Comparison of ENCODE assay signal across 24 cellular contexts in genomic region chr19:30394481-30395151, GRCh38. TPM values are rescaled to one million over a fixed set of nuclear protein-coding genes. Genes with fewer than 3 reads are reported as not detected.
A peak's percentile ranks its signal among the peaks of the same experiment; 100 is the strongest.
DNase-seq lines count a peak whose midpoint lies in the region; ATAC-seq, FAIRE-seq and TF ChIP-seq lines count a peak whose summit lies in the region.
"Had no signal": no experiment of that assay in that cellular context is flagged by ENCODE, and none has a peak within 500 bp of the region (broad histone marks: within the 10 kb centered on the region; RNA-seq: fewer than 3 reads in every experiment).

No MANE protein-coding gene starts in this region.

- TF ChIP-seq POLR2A in H1 (IDR thresholded peaks at IDR 0.05; ENCODE audit: control extremely low read depth in 1 of 2, low read depth in 2 of 2, low read length in 2 of 2), result no peak

- no peak overlapping the region for H3K4me2 ChIP-seq in H1 (ENCODE audit: insufficient read depth in 1 of 2, low read depth in 2 of 2, low read length in 2 of 2)
- H3K4me2 ChIP-seq: A549, GM23338 had no signal

- DNase-seq in NCI-H526 treated with DMSO at 0.1 percent for 48 hours (lab: John Stamatoyannopoulos, UW) (peak; percentile 30), H1 (ENCODE audit: low read depth in 1 of 2, low spot score in 2 of 2) (no peak), ureter (ENCODE audit: low spot score) (no peak), GM19238 (ENCODE audit: insufficient read length, low spot score) (no peak)
- DNase-seq: 8988T; ACHN; AML-193; BE2C; CD4-positive, alpha-beta T cell; CD8-positive, alpha-beta memory T cell; DMS 273 treated with DMSO at 0.1 percent for 48 hours; DMS79; EL; GDM1 had no signal

- H3K9me3 ChIP-seq in HEK293 (ENCODE audit: control insufficient read depth, insufficient read depth, low read depth, low read length) (no peaks in the 10 kb centered on the region), H1 (ENCODE audit: insufficient read depth in 2 of 2, low read depth in 1 of 2, low read length in 1 of 2) (no peaks in the 10 kb centered on the region)
- H3K9me3 ChIP-seq: A549; BE2C; BLaER1 treated with 17β-estradiol and CSF1 and Interleukin-3, amounts not matched to agents 10 nM and 100 nM; HAP-1 had no signal

- POLR2A ChIA-PET in HEK293 (lab: Yijun Ruan, JAX) (no interaction called here), H1 (lab: Charles Lee; ENCODE audit: partially characterized antibody) (no interaction called here)

- H2BK5ac ChIP-seq in H1 (ENCODE audit: low read depth, low read length), result no peak overlapping the region

- no peak for TF ChIP-seq EP300 in H1 (IDR thresholded peaks at IDR 0.05; ENCODE audit: borderline replicate concordance in 1 of 2, low read depth in 2 of 2, low read length in 2 of 2)

- no peak overlapping the region for H3K18ac ChIP-seq in H1 (ENCODE audit: extremely low read depth, low read length)

- TF ChIP-seq RAD21 in H1 (IDR thresholded peaks at IDR 0.05 in 1 of 2, conservative IDR thresholded peaks at IDR 0.05 in 1 of 2; ENCODE audit: low read depth in 2 of 2, low read length in 2 of 2), result no peak

- no peak overlapping the region for H3K23ac ChIP-seq in H1 (ENCODE audit: insufficient read length)

- peaks cover 0 to 11% (median 1%) of the 10 kb centered on the region in 4 experiments; a peak in 2 of 7 replicates for H3K27me3 ChIP-seq in H1 (replicated peaks in 1 of 4; ENCODE audit: control insufficient read depth in 3 of 4, extremely low read depth in 1 of 4, insufficient read depth in 3 of 4, low read length in 3 of 4)
- H3K27me3 ChIP-seq: BE2C had no signal

- no peaks in the 10 kb centered on the region for H3K36me3 ChIP-seq in HEK293 (ENCODE audit: control insufficient read depth in 2 of 2, insufficient read depth in 1 of 2, low read length in 2 of 2)
- no peaks in the 10 kb centered on the region for H3K36me3 ChIP-seq in H1 (ENCODE audit: control insufficient read depth in 2 of 4, insufficient read depth in 4 of 4, low read length in 3 of 4)
- H3K36me3 ChIP-seq: BE2C; BLaER1 treated with 17β-estradiol and CSF1 and Interleukin-3, amounts not matched to agents 10 nM and 100 nM; HAP-1 had no signal

- H3K14ac ChIP-seq in H1 (ENCODE audit: insufficient read length), result no peak overlapping the region

- no peaks in the 10 kb centered on the region for H3K79me1 ChIP-seq in H1 (ENCODE audit: low read depth, low read length)

- 92% methylated on average over 6 of the region's 6 CpGs; no CpG with 5 or more reads in 1 of the 2 experiments for WGBS in H1 (ENCODE audit: extremely low coverage in 1 of 2, insufficient coverage in 1 of 2, insufficient read length in 1 of 2, insufficient replicate concordance in 2 of 2, low coverage in 1 of 2, low lambda C conversion rate in 2 of 2, missing lambda C conversion rate in 1 of 2), 2 experiments

- H4K8ac ChIP-seq in H1 (ENCODE audit: extremely low read depth, insufficient read depth, low read length), result no peak overlapping the region

- no peak for FAIRE-seq in H1 (lab: Jason Lieb, UNC)
- FAIRE-seq: D721Med, GM12878, H54 had no signal

- no peak for ATAC-seq in HG03280 (IDR thresholded peaks at IDR 0.05; ENCODE audit: unreplicated experiment)
- ATAC-seq: A549, GM12878, GM23338 had no signal

- no peaks in the 10 kb centered on the region for H4K20me1 ChIP-seq in H1 (replicated peaks in 1 of 2; ENCODE audit: control insufficient read depth in 1 of 2, insufficient read depth in 2 of 2, low read length in 2 of 2)

- H2AK5ac ChIP-seq in H1 (ENCODE audit: low read depth, low read length), result no peak overlapping the region; the same call in 1 of the 2 replicates

- H3K4ac ChIP-seq in H1 (replicated peaks; ENCODE audit: insufficient read length, low read depth, low read length), result no peak overlapping the region

- H3K4me1 ChIP-seq in HEK293 (ENCODE audit: control insufficient read depth, insufficient read depth, low read length) (peaks cover 22% of the 10 kb centered on the region), H1 (replicated peaks in 1 of 4; ENCODE audit: control insufficient read depth in 3 of 4, insufficient read depth in 4 of 4, low read length in 3 of 4) (peaks cover 0 to 8% (median 1%) of the 10 kb centered on the region in 4 experiments; a peak in 3 of 7 replicates)
- H3K4me1 ChIP-seq: A549 had no signal

- H2AFZ ChIP-seq in H1 (ENCODE audit: low read length), result no peak overlapping the region
- H2AFZ ChIP-seq: GM23338 had no signal

- no peak overlapping the region for H2BK120ac ChIP-seq in H1 (replicated peaks; ENCODE audit: low read depth, low read length)

- no peak overlapping the region for H4K5ac ChIP-seq in H1 (ENCODE audit: insufficient read length, low read depth, low read length)

- H2BK15ac ChIP-seq in H1 (ENCODE audit: low read length), result peak overlapping the region; percentile 76; the same call in 1 of the 2 replicates

- H3K56ac ChIP-seq in H1 (replicated peaks; ENCODE audit: insufficient read length, low read depth, low read length), result no peak overlapping the region

- H4K91ac ChIP-seq in H1 (replicated peaks; ENCODE audit: insufficient read length, low read length), result no peak overlapping the region

- no peaks in the 10 kb centered on the region for H3K23me2 ChIP-seq in H1 (ENCODE audit: low read depth, low read length)

- H3K9ac ChIP-seq in H1 (replicated peaks in 1 of 4; ENCODE audit: extremely low read depth in 1 of 4, low read depth in 3 of 4, low read length in 3 of 4), result no peak overlapping the region
- H3K9ac ChIP-seq: BLaER1 treated with 17β-estradiol and CSF1 and Interleukin-3, amounts not matched to agents 10 nM and 100 nM had no signal

- no peak for TF ChIP-seq CTCF in HEK293 (tag by site-specific recombination; IDR thresholded peaks at IDR 0.05)
- TF ChIP-seq CTCF in H1 (IDR thresholded peaks at IDR 0.05; ENCODE audit: control extremely low read depth in 1 of 3, insufficient read depth in 1 of 3, low read depth in 1 of 3, low read length in 3 of 3), result no peak

- H2BK20ac ChIP-seq in H1 (ENCODE audit: low read length), result peak overlapping the region; percentile 64; the same call in 1 of the 2 replicates

- CTCF ChIA-PET in HEK293 (lab: Yijun Ruan, JAX), result interaction anchor here (1.3 to 1.6 kb wide), 2 partner anchors 12 to 15 kb away, joined by 3 to 7 read pairs; no protein-coding TSS in a partner anchor
- CTCF ChIA-PET in H1 (lab: Charles Lee; ENCODE audit: partially characterized antibody), result interaction anchor here (1.5 to 1.7 kb wide), 2 partner anchors 18 to 275 kb away, joined by 3 to 5 read pairs; no protein-coding TSS in a partner anchor

- no peak overlapping the region for H2BK12ac ChIP-seq in H1 (ENCODE audit: low read depth, low read length)

- no peak overlapping the region for H3K27ac ChIP-seq in HEK293 (ENCODE audit: extremely low read depth, low read depth, low read length)
- H3K27ac ChIP-seq in H1 (ENCODE audit: low read depth, low read length), result no peak overlapping the region
- H3K27ac ChIP-seq: A549; BLaER1 treated with 17β-estradiol and CSF1 and Interleukin-3, amounts not matched to agents 10 nM and 100 nM had no signal

- H3K79me2 ChIP-seq in H1 (ENCODE audit: control insufficient read depth in 1 of 2, insufficient read depth in 2 of 2, low read length in 2 of 2), result no peaks in the 10 kb centered on the region

- H3K4me3 ChIP-seq in HEK293 (ENCODE audit: low read depth, low read length) (no peak overlapping the region), H1 (ENCODE audit: extremely low read depth in 1 of 4, insufficient read depth in 2 of 4, low read depth in 3 of 4, low read length in 4 of 4) (no peak overlapping the region)
- H3K4me3 ChIP-seq: A549; BLaER1 treated with 17β-estradiol and CSF1 and Interleukin-3, amounts not matched to agents 10 nM and 100 nM; GM12878; GM23338; HAP-1 had no signal

TF ChIP-seq in H1, 55 proteins besides CTCF, POLR2A, EP300 and RAD21:
- TF ChIP-seq TBP (IDR thresholded peaks at IDR 0.05; ENCODE audit: low read depth, low read length) (no peak), GABPA (IDR thresholded peaks at IDR 0.05; ENCODE audit: borderline replicate concordance, insufficient read depth, low read length) (no peak), BRCA1 (IDR thresholded peaks at IDR 0.05; ENCODE audit: low read depth, low read length) (no peak), YY1 (IDR thresholded peaks at IDR 0.05; ENCODE audit: low read depth, low read length) (no peak), CBX8 (IDR thresholded peaks at IDR 0.05; ENCODE audit: borderline replicate concordance, low read depth, low read length) (no peak), SUZ12 (IDR thresholded peaks at IDR 0.05; ENCODE audit: low read length) (no peak), TEAD4 (IDR thresholded peaks at IDR 0.05; ENCODE audit: low read depth, low read length) (no peak), JUN (IDR thresholded peaks at IDR 0.05; ENCODE audit: low read depth, low read length) (no peak), SIX5 (IDR thresholded peaks at IDR 0.05; ENCODE audit: low read depth, low read length) (no peak), ATF3 (IDR thresholded peaks at IDR 0.05; ENCODE audit: insufficient read depth, low read depth, low read length) (no peak), CTBP2 (IDR thresholded peaks at IDR 0.05; ENCODE audit: borderline replicate concordance, insufficient read depth, insufficient read length, low read length) (no peak), ASH2L (IDR thresholded peaks at IDR 0.05; ENCODE audit: low read length) (no peak), EGR1 (IDR thresholded peaks at IDR 0.05; ENCODE audit: borderline replicate concordance, low read depth, low read length) (no peak)

RNA-seq across cellular contexts. Expression of gene ZNF536, which starts 22.4 kb away (rescaled TPM):
- 0.09 and 0.33 TPM in 2 replicates for total RNA-seq in H1 (2021; fragmentation: NEBNext Ultra II Directional; extraction: Animal tissue kit (Norgen Biotek cat#: 25700))
- 0.06 and 0.11 TPM in 2 replicates for polyA plus RNA-seq in H1 (2011; rRNA removed)
- 0.08 TPM for polyA plus RNA-seq in H1 (2011; cell fraction: cytosol; rRNA removed)
- polyA plus RNA-seq in H1 (2011; cell fraction: nucleus; rRNA removed), result 0.21 TPM
- 0.06 to 0.28 TPM (median 0.08 TPM) in 4 replicates for polyA plus RNA-seq in H1 (2012, experiment 1 of 2)
- polyA plus RNA-seq in H1 (2012, experiment 2 of 2), result 0.05 TPM
- polyA plus RNA-seq in H1 (2013, experiment 1 of 2), result 0.02 TPM
- polyA plus RNA-seq in H1 (2013, experiment 2 of 2), result 0.04 TPM
- polyA minus RNA-seq in H1 (2011; rRNA and poly(A)+ RNA removed), result 0.19 and 0.29 TPM in 2 replicates
- polyA minus RNA-seq in H1 (2011; cell fraction: cytosol; rRNA and poly(A)+ RNA removed), result not detected
- 0.40 TPM for polyA minus RNA-seq in H1 (2011; cell fraction: nucleus; rRNA and poly(A)+ RNA removed)
- 15.8 TPM for total RNA-seq in ureter
- total RNA-seq: CD4-positive, alpha-beta T cell; CD8-positive, alpha-beta memory T cell; GM12878 had no signal
- polyA plus RNA-seq: A549; CD14-positive monocyte; CD8-positive, alpha-beta memory T cell; GM12878; GM23338 had no signal

Comparison
In these comparisons a context has a peak if more than half of its experiments do, and no peak if none do; other contexts are left out.
1. RNA of gene ZNF536, which starts 22.4 kb away (total RNA-seq): 15.8 TPM in ureter (single experiment); 0.09 to 0.33 TPM in H1; every median in the first group is over 10 times any median in the second.